Comparison of ENCODE assay signal across 34 cellular contexts in the genomic region with DNA sequence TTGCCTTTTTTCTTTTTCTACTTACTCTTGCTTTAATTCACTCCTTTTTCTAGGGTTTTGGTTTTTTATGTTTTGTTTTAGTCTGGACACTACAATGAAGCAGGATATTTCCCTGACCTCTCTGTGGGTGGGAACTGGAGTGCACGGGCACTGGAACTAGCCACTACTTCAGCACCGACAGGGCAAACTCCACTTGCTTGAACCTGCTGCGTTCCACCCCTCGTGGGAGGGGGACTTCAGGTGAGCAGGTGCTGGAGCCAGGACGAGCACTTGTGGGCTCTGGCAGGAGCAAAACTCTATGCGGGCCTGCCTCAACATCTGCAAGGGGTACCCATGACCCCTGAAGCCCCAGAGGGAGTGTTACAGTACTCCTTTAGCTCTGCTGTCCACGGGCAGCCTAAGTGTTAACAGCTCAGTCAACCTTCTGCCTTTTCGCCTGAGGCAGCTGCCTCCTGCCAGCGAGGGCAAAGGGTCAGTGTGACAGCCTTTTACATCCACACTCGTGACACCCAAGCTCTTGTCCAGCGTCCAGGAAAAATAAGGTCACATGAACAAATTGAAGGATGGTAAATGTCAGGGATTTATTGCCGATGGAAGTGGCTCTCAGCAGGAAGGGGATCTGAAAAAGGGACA.
"Had no signal": no experiment of that assay in that cellular context is flagged by ENCODE, and none has a peak within 500 bp of the region (broad histone marks: within the 10 kb centered on the region; RNA-seq: fewer than 3 reads in every experiment).

No MANE protein-coding gene starts in this region.

- ATAC-seq: body of pancreas; psoas muscle; stimulated activated naive B cell treated with anti-CD40 and anti-IgM and Interleukin-4, amounts not matched to agents 10 μg/mL and 1 μg/mL and 100 μg/mL, for 72 hours had no signal

- H3K4me1 Mint-ChIP-seq: activated naive CD8-positive, alpha-beta T cell treated with anti-CD3 and anti-CD28 coated beads for 36 hours; immature natural killer cell; naive B cell; stimulated activated naive B cell treated with anti-CD40 and anti-IgM and Interleukin-4, amounts not matched to agents 10 μg/mL and 1 μg/mL and 100 μg/mL, for 72 hours had no signal

- H3K27me3 ChIP-seq: adrenal gland, body of pancreas, colonic mucosa, stomach, suprapubic skin, tibial artery had no signal

- H3K9me3 ChIP-seq: adrenal gland, colonic mucosa, psoas muscle, stomach, suprapubic skin had no signal

- H3K36me3 ChIP-seq: adrenal gland, colonic mucosa, esophagus squamous epithelium, stomach, suprapubic skin, tibial artery had no signal

- H3K4me1 ChIP-seq: adrenal gland, body of pancreas, colonic mucosa, parathyroid adenoma, psoas muscle, suprapubic skin, tibial artery had no signal

- H3K27ac Mint-ChIP-seq: activated naive CD4-positive, alpha-beta T cell treated with anti-CD3 and anti-CD28 coated beads for 36 hours; activated naive CD8-positive, alpha-beta T cell treated with anti-CD3 and anti-CD28 coated beads for 36 hours; activated T-helper 1 cell treated with anti-CD3 and anti-CD28 coated beads, Interleukin-12 subunit alpha, Interleukin-12 subunit beta, Interleukin-2, Interleukin-4 antibody, amounts not matched to agents 30 ng/mL and 10 ng/mL and 1 ng/mL, durations not matched to agents 14 hours and 24 hours and 36 hours; immature natural killer cell; mesothelial cell of epicardium; naive B cell; stimulated activated naive B cell treated with anti-CD40 and anti-IgM and Interleukin-4, amounts not matched to agents 10 μg/mL and 1 μg/mL and 100 μg/mL, for 72 hours had no signal

- H3K27ac ChIP-seq: adrenal gland, body of pancreas, colonic mucosa, epithelial cell of prostate, esophagus squamous epithelium, parathyroid adenoma, psoas muscle, stomach, suprapubic skin, tibial artery, VCaP had no signal

- DNase-seq: activated CD4-positive, alpha-beta T cell treated with anti-CD3 and anti-CD28 coated beads for 4 hours; activated CD4-positive, alpha-beta T cell treated with anti-CD3 and anti-CD28 coated beads, Interleukin-2, amount 50 U/mL, for 4 hours; activated CD8-positive, alpha-beta memory T cell treated with anti-CD3 and anti-CD28 coated beads for 24 hours; activated effector memory CD4-positive, alpha-beta T cell treated with anti-CD3 and anti-CD28 coated beads, Interleukin-2, amount 50 U/mL, for 16 hours; activated naive CD4-positive, alpha-beta T cell treated with anti-CD3 and anti-CD28 coated beads for 36 hours; activated naive CD8-positive, alpha-beta T cell treated with anti-CD3 and anti-CD28 coated beads for 36 hours; aorta; cerebellar nuclear complex; colonic mucosa; effector CD8-positive, alpha-beta T cell; esophagus squamous epithelium; foreskin melanocyte; hippocampal formation; immature natural killer cell; kidney; mammary epithelial cell; naive B cell; occipital lobe; psoas muscle; stimulated activated CD4-positive, alpha-beta T cell treated with anti-CD3 and anti-CD28 coated beads, Interleukin-15, amount 100 ng/mL, for 24 hours; stimulated activated CD4-positive, alpha-beta T cell treated with anti-CD3 and anti-CD28 coated beads, Interleukin-2, amount 100 ng/mL, for 24 hours; stimulated activated naive B cell treated with anti-CD40 and anti-IgM and Interleukin-4, amounts not matched to agents 10 μg/mL and 1 μg/mL and 100 μg/mL, for 72 hours; stomach; T-helper 9 cell; tibial artery had no signal

- H3K4me3 Mint-ChIP-seq: activated naive CD4-positive, alpha-beta T cell treated with anti-CD3 and anti-CD28 coated beads for 36 hours; activated naive CD8-positive, alpha-beta T cell treated with anti-CD3 and anti-CD28 coated beads for 36 hours; activated T-helper 1 cell treated with anti-CD3 and anti-CD28 coated beads, Interleukin-12 subunit alpha, Interleukin-12 subunit beta, Interleukin-2, Interleukin-4 antibody, amounts not matched to agents 30 ng/mL and 10 ng/mL and 1 ng/mL, durations not matched to agents 14 hours and 24 hours and 36 hours; immature natural killer cell; mesothelial cell of epicardium; naive B cell; neural crest cell; stimulated activated naive B cell treated with anti-CD40 and anti-IgM and Interleukin-4, amounts not matched to agents 10 μg/mL and 1 μg/mL and 100 μg/mL, for 72 hours had no signal

- H3K36me3 Mint-ChIP-seq: activated naive CD8-positive, alpha-beta T cell treated with anti-CD3 and anti-CD28 coated beads for 36 hours; immature natural killer cell; mesothelial cell of epicardium; naive B cell; stimulated activated naive B cell treated with anti-CD40 and anti-IgM and Interleukin-4, amounts not matched to agents 10 μg/mL and 1 μg/mL and 100 μg/mL, for 72 hours had no signal

- H3K4me3 ChIP-seq: adrenal gland, body of pancreas, colonic mucosa, esophagus squamous epithelium, psoas muscle, stomach, suprapubic skin, tibial artery had no signal
